ENCODE assay signal across 1 cellular context in the genomic region with DNA sequence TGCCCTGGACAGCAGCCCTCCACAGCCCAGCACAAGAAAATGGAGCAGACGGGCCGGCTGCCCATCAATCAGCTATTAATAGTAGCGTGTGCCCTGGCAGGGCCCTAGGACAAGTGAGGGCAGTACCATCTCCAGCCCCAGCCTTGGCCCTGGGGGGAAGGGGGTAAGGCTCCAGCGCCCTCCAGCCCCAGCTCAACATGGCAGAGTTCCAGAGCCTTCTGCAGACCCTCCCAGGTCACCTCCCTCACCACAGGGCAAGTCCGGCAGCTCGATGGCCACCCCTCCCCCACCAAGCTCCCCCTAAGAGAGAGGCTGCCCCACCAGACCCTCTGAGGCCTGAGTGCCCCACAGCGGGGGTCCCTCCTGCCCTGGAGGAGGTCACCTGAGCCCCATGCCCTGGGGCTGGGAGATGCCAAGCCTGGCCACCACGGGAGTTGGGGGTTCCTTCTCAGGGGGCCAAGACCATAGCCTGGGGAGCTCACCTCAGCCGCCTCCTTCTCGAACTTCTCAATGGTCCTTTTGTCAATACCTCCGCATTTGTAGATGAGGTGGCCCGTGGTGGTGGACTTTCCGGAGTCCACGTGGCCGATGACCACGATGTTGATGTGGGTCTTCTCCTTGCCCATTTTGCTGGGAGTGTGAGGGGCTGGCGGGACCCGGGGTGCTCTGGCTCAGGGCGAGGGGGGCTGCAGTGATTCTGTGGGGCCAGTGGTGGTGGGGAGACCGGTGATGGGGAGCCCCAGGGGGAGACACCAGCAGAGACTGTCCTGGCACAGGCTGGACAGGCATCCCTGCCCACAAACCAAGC.
TF ChIP-seq lines count a peak whose summit lies in the region.

No MANE protein-coding gene starts in this region.

TF ChIP-seq in IMR-90, 13 proteins besides CTCF, POLR2A, EP300 and RAD21:
- TF ChIP-seq CEBPB (IDR thresholded peaks at IDR 0.05; ENCODE audit: low read depth, low read length), result no peak
- TF ChIP-seq, protein P1, sequence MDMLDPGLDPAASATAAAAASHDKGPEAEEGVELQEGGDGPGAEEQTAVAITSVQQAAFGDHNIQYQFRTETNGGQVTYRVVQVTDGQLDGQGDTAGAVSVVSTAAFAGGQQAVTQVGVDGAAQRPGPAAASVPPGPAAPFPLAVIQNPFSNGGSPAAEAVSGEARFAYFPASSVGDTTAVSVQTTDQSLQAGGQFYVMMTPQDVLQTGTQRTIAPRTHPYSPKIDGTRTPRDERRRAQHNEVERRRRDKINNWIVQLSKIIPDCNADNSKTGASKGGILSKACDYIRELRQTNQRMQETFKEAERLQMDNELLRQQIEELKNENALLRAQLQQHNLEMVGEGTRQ (IDR thresholded peaks at IDR 0.05; ENCODE audit: low read depth, low read length), result no peak
- TF ChIP-seq RFX5 (IDR thresholded peaks at IDR 0.05; ENCODE audit: low read depth, low read length), result no peak
- TF ChIP-seq, protein P2, sequence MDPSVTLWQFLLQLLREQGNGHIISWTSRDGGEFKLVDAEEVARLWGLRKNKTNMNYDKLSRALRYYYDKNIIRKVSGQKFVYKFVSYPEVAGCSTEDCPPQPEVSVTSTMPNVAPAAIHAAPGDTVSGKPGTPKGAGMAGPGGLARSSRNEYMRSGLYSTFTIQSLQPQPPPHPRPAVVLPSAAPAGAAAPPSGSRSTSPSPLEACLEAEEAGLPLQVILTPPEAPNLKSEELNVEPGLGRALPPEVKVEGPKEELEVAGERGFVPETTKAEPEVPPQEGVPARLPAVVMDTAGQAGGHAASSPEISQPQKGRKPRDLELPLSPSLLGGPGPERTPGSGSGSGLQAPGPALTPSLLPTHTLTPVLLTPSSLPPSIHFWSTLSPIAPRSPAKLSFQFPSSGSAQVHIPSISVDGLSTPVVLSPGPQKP (IDR thresholded peaks at IDR 0.05; ENCODE audit: borderline replicate concordance, low read depth, low read length), result no peak
- TF ChIP-seq RCOR1 (IDR thresholded peaks at IDR 0.05; ENCODE audit: insufficient replicate concordance, low read length), result no peak
- TF ChIP-seq BHLHE40 (IDR thresholded peaks at IDR 0.05; ENCODE audit: low read depth, low read length), result no peak
- TF ChIP-seq MAFK (IDR thresholded peaks at IDR 0.05; ENCODE audit: low read depth, low read length), result no peak
- no peak for TF ChIP-seq MXI1 (IDR thresholded peaks at IDR 0.05; ENCODE audit: borderline replicate concordance, low read depth, low read length)
- TF ChIP-seq NFE2L2 (IDR thresholded peaks at IDR 0.05; ENCODE audit: low read depth, low read length), result no peak
